28 cellular contexts compared by ENCODE assay signal in genomic region chr20:22460803-22461202, GRCh38.
"Had no signal": no experiment of that assay in that cellular context is flagged by ENCODE, and none has a peak within 500 bp of the region (broad histone marks: within the 10 kb centered on the region; RNA-seq: fewer than 3 reads in every experiment).

No MANE protein-coding gene starts in this region.

- ATAC-seq: natural killer cell; psoas muscle; right cardiac atrium; sciatic nerve; stimulated activated memory B cell treated with anti-CD40 and anti-IgM and Interleukin-4, amounts not matched to agents 10 μg/mL and 1 μg/mL and 100 μg/mL, for 72 hours; stimulated activated naive CD8-positive, alpha-beta T cell treated with anti-CD3 and anti-CD28 coated beads, Interleukin-15, amount 100 ng/mL, for 72 hours; stimulated activated naive CD8-positive, alpha-beta T cell treated with anti-CD3 and anti-CD28 coated beads, Interleukin-15, Interleukin-2, amounts not matched to agents 100 U/mL and 50 U/mL, for 24 hours had no signal

- H3K4me2 ChIP-seq: neural progenitor cell, smooth muscle cell had no signal

- H3K27ac ChIP-seq: neural progenitor cell, ovary, parathyroid adenoma, psoas muscle, skin epidermis, spleen, suprapubic skin, testis, tibial artery, transverse colon, upper lobe of right lung, uterus had no signal

- DNase-seq: natural killer cell; occipital lobe; ovary; posterior cingulate gyrus; psoas muscle; right cardiac atrium; spleen; stimulated activated CD4-positive, alpha-beta T cell treated with anti-CD3 and anti-CD28 coated beads, Interleukin-12 subunit alpha, Interleukin-12 subunit beta, amount 100 ng/mL, for 4 hours; stimulated activated CD4-positive, alpha-beta T cell treated with anti-CD3 and anti-CD28 coated beads, Interleukin-1b, Interleukin-23, amount 100 ng/mL, for 48 hours; stimulated activated CD4-positive, alpha-beta T cell treated with anti-CD3 and anti-CD28 coated beads, Interleukin-4, amount 100 ng/mL, for 1 hour; stimulated activated CD4-positive, alpha-beta T cell treated with anti-CD3 and anti-CD28 coated beads, Interleukin-4, amount 100 ng/mL, for 4 hours; stimulated activated CD8-positive, alpha-beta memory T cell treated with anti-CD3 and anti-CD28 coated beads, Interleukin-4, amount 100 ng/mL, for 48 hours; stimulated activated naive CD4-positive, alpha-beta T cell; stimulated activated naive CD8-positive, alpha-beta T cell treated with anti-CD3 and anti-CD28 coated beads, Interleukin-15, amount 100 ng/mL, for 72 hours; stimulated activated naive CD8-positive, alpha-beta T cell treated with anti-CD3 and anti-CD28 coated beads, Interleukin-15, Interleukin-2, amounts not matched to agents 100 U/mL and 50 U/mL, for 24 hours; substantia nigra; testis; tibial artery; transverse colon; upper lobe of right lung; uterus had no signal

- H2AFZ ChIP-seq: neural progenitor cell, parathyroid adenoma had no signal

- H3K4me3 ChIP-seq: neural progenitor cell, ovary, psoas muscle, skin epidermis, smooth muscle cell, spleen, suprapubic skin, testis, tibial artery, transverse colon, upper lobe of right lung, uterus had no signal

- H3K9ac ChIP-seq: neural progenitor cell, parathyroid adenoma had no signal

- H3K9me3 ChIP-seq: ovary, psoas muscle, spleen, suprapubic skin, testis, tibial artery, transverse colon, upper lobe of right lung, uterus had no signal

- H3K4me1 ChIP-seq: parathyroid adenoma, psoas muscle, spleen, suprapubic skin, testis, tibial artery, upper lobe of right lung, uterus had no signal

- H3K79me2 ChIP-seq: parathyroid adenoma had no signal

- H3K36me3 ChIP-seq: neural progenitor cell, ovary, spleen, suprapubic skin, tibial artery, transverse colon, upper lobe of right lung, uterus had no signal

- H3K27me3 ChIP-seq: ovary, testis, transverse colon, uterus had no signal
